ENCODE assay signal across 26 cellular contexts in genomic region chr1:50129201-50129600, GRCh38. TPM values are rescaled to one million over a fixed set of nuclear protein-coding genes. Genes with fewer than 3 reads are reported as not detected.
"Had no signal": no experiment of that assay in that cellular context is flagged by ENCODE, and none has a peak within 500 bp of the region (broad histone marks: within the 10 kb centered on the region; RNA-seq: fewer than 3 reads in every experiment).

No MANE protein-coding gene starts in this region.

- DNase-seq: cortex of kidney; dorsolateral prefrontal cortex; effector CD8-positive, alpha-beta T cell; gastrocnemius medialis; heart right ventricle; hypothalamus; kidney; left cardiac atrium; left ventricle myocardium inferior; lower lobe of right lung; mesenchymal stem cell; naive B cell; psoas muscle; retina; right lobe of liver; stimulated activated CD4-positive, alpha-beta T cell treated with anti-CD3 and anti-CD28 coated beads, Interleukin-4, amount 100 ng/mL, for 1 hour; stimulated activated CD8-positive, alpha-beta memory T cell treated with anti-CD3 and anti-CD28 coated beads, Interleukin-4, amount 100 ng/mL, for 48 hours; stimulated activated naive CD8-positive, alpha-beta T cell treated with anti-CD3 and anti-CD28 coated beads, Interleukin-15, Interleukin-2, amounts not matched to agents 100 U/mL and 50 U/mL, for 24 hours; thyroid gland; upper lobe of left lung; uterus had no signal

- H3K9me3 ChIP-seq: gastrocnemius medialis, heart right ventricle, left ventricle myocardium inferior, lower lobe of right lung, psoas muscle, right lobe of liver, suprapubic skin, thyroid gland, upper lobe of left lung, uterus had no signal

- H3K4me1 ChIP-seq: gastrocnemius medialis, heart right ventricle, left ventricle myocardium inferior, lower lobe of right lung, parathyroid adenoma, psoas muscle, right lobe of liver, suprapubic skin, thyroid gland, upper lobe of left lung, uterus had no signal

- H3K9ac ChIP-seq: parathyroid adenoma had no signal

- H3K27ac ChIP-seq: dorsolateral prefrontal cortex, gastrocnemius medialis, heart right ventricle, left ventricle myocardium inferior, lower lobe of right lung, parathyroid adenoma, psoas muscle, right lobe of liver, suprapubic skin, thyroid gland, upper lobe of left lung, uterus had no signal

- H2AFZ ChIP-seq: parathyroid adenoma had no signal

- ATAC-seq: esophagus mucosa; gastrocnemius medialis; heart right ventricle; left cardiac atrium; lower lobe of right lung; psoas muscle; right lobe of liver; stimulated activated effector memory CD8-positive, alpha-beta T cell treated with anti-CD3 and anti-CD28 coated beads, Interleukin-12 subunit alpha, Interleukin-12 subunit beta, amount 100 ng/mL, for 72 hours; stimulated activated naive CD8-positive, alpha-beta T cell treated with anti-CD3 and anti-CD28 coated beads, Interleukin-15, Interleukin-2, amounts not matched to agents 100 U/mL and 50 U/mL, for 24 hours had no signal

- H3K27me3 ChIP-seq: right lobe of liver, suprapubic skin, thyroid gland, upper lobe of left lung, uterus had no signal

- H3K36me3 ChIP-seq: gastrocnemius medialis, heart right ventricle, left ventricle myocardium inferior, lower lobe of right lung, right lobe of liver, suprapubic skin, thyroid gland, upper lobe of left lung, uterus had no signal

- H3K79me2 ChIP-seq: parathyroid adenoma had no signal

- H3K4me3 ChIP-seq: dorsolateral prefrontal cortex, gastrocnemius medialis, heart right ventricle, left ventricle myocardium inferior, lower lobe of right lung, psoas muscle, right lobe of liver, suprapubic skin, thyroid gland, upper lobe of left lung, uterus had no signal

RNA-seq across cellular contexts. Expression of gene ELAVL4, which starts 20.5 kb away (rescaled TPM):
- total RNA-seq: esophagus mucosa, fibroblast of villous mesenchyme, gastrocnemius medialis, kidney, left ventricle myocardium inferior, lower lobe of right lung, psoas muscle, thyroid gland had no signal
